Comparison of ENCODE assay signal across 8 cellular contexts in the genomic region with DNA sequence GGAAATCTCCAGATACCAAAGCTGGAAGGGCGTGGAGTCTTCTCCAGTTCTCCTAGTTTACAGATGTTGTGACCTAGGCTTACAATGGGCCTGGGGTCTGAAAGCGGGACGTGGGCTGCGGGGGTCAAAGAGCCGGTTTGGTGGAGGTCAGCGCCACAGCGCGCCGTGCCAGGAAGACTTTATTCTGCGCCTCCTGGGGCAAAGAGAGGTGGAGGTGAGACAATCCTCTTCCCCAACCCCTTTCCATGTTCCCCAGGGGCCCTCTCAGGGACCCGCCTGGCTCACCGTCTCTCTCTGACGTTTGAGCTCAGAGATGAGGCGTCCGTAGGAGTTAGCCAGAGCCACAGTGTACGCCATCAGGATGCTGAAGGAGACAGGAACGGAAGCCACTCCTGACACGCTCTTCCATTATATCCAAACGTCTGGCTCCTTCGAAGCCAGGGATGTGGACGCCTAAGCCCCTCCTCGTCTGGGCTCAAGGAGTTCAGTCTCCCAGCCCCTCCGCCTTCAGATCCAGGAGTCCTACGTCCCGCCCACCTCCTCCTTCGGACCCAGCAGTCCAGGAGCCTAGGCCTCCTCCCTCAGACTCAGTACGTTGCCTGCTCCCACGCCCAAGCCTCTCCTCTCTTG. TPM values are rescaled to one million over a fixed set of nuclear protein-coding genes. Genes with fewer than 3 reads are reported as not detected.
A peak's percentile ranks its signal among the peaks of the same experiment; 100 is the strongest.
DNase-seq lines count a peak whose midpoint lies in the region; ATAC-seq, FAIRE-seq and TF ChIP-seq lines count a peak whose summit lies in the region.

No MANE protein-coding gene starts in this region.

- H3K27me3 ChIP-seq in iPS-15b (ENCODE audit: control insufficient read depth, insufficient read depth, low read length): peaks cover 4% of the 10 kb centered on the region

- POLR2A ChIA-PET in activated CD8-positive, alpha-beta T cell treated with anti-CD3 and anti-CD28 coated beads for 36 hours (lab: Charles Lee): interaction anchor here (0.8 to 3.1 kb wide), 14 partner anchors 8 to 291 kb away, joined by 3 to 33 read pairs (median 8); a partner anchor contains a TSS

- H3K27me3 Mint-ChIP-seq in activated CD8-positive, alpha-beta T cell treated with anti-CD3 and anti-CD28 coated beads for 36 hours: peaks cover 8% of the 10 kb centered on the region
- peaks cover 19 to 21% of the 10 kb centered on the region in 2 donors for H3K27me3 Mint-ChIP-seq in stimulated activated naive B cell treated with anti-CD40 and anti-IgM and Interleukin-4, amounts not matched to agents 10 μg/mL and 1 μg/mL and 100 μg/mL, for 72 hours

- H3K4me3 Mint-ChIP-seq in activated CD8-positive, alpha-beta T cell treated with anti-CD3 and anti-CD28 coated beads for 36 hours: peak overlapping the region; percentile 86
- peak overlapping the region; percentile 89 to 95 for H3K4me3 Mint-ChIP-seq in stimulated activated naive B cell treated with anti-CD40 and anti-IgM and Interleukin-4, amounts not matched to agents 10 μg/mL and 1 μg/mL and 100 μg/mL, for 72 hours

- peak; percentile 53 for DNase-seq in ELR (ENCODE audit: low read depth)
- DNase-seq in activated CD8-positive, alpha-beta T cell treated with anti-CD3 and anti-CD28 coated beads for 36 hours: no peak
- DNase-seq in stimulated activated naive B cell treated with anti-CD40 and anti-IgM and Interleukin-4, amounts not matched to agents 10 μg/mL and 1 μg/mL and 100 μg/mL, for 72 hours: no peak
- no peak for DNase-seq in HTR-8/SVneo (ENCODE audit: insufficient read length, low spot score)

- FAIRE-seq in HTR-8/SVneo (lab: Jason Lieb, UNC): no peak

- H3K4me1 ChIP-seq in iPS-15b (ENCODE audit: control insufficient read depth, insufficient read depth, low read length): peaks cover 9% of the 10 kb centered on the region

- peak overlapping the region; percentile 74 for H3K4me3 ChIP-seq in iPS-15b (ENCODE audit: low read depth, low read length)

- peaks cover 5% of the 10 kb centered on the region for H3K36me3 Mint-ChIP-seq in activated CD8-positive, alpha-beta T cell treated with anti-CD3 and anti-CD28 coated beads for 36 hours (ENCODE audit: low read depth)
- H3K36me3 Mint-ChIP-seq in stimulated activated naive B cell treated with anti-CD40 and anti-IgM and Interleukin-4, amounts not matched to agents 10 μg/mL and 1 μg/mL and 100 μg/mL, for 72 hours: peaks cover 10 to 14% of the 10 kb centered on the region in 2 donors

- no peak for TF ChIP-seq CTCF in activated CD8-positive, alpha-beta T cell treated with anti-CD3 and anti-CD28 coated beads for 36 hours (IDR thresholded peaks at IDR 0.05)

- CTCF ChIA-PET in activated CD8-positive, alpha-beta T cell treated with anti-CD3 and anti-CD28 coated beads for 36 hours (lab: Charles Lee): interaction anchor here (1.0 to 2.3 kb wide), 3 partner anchors 10 to 28 kb away, joined by 3 to 8 read pairs (median 3); a partner anchor contains a TSS

- H3K36me3 ChIP-seq in iPS-15b (ENCODE audit: control insufficient read depth, insufficient read depth, low read length): peaks cover 18% of the 10 kb centered on the region

- peaks cover 44% of the 10 kb centered on the region for H3K4me1 Mint-ChIP-seq in activated CD8-positive, alpha-beta T cell treated with anti-CD3 and anti-CD28 coated beads for 36 hours (ENCODE audit: low read depth)
- H3K4me1 Mint-ChIP-seq in stimulated activated naive B cell treated with anti-CD40 and anti-IgM and Interleukin-4, amounts not matched to agents 10 μg/mL and 1 μg/mL and 100 μg/mL, for 72 hours: peaks cover 40 to 55% of the 10 kb centered on the region in 2 donors

- H3K9ac ChIP-seq in iPS-15b (ENCODE audit: low read depth, low read length): peak overlapping the region; percentile 81

- intact Hi-C loops in activated CD8-positive, alpha-beta T cell treated with anti-CD3 and anti-CD28 coated beads for 36 hours (cut with micrococcal nuclease): no loop called here

- no peaks in the 10 kb centered on the region for H3K9me3 Mint-ChIP-seq in activated CD8-positive, alpha-beta T cell treated with anti-CD3 and anti-CD28 coated beads for 36 hours
- no peaks in the 10 kb centered on the region for H3K9me3 Mint-ChIP-seq in stimulated activated naive B cell treated with anti-CD40 and anti-IgM and Interleukin-4, amounts not matched to agents 10 μg/mL and 1 μg/mL and 100 μg/mL, for 72 hours

- ATAC-seq in HG03103 (IDR thresholded peaks at IDR 0.05; ENCODE audit: low read depth, unreplicated experiment) (peak; percentile 1), GM19351 (IDR thresholded peaks at IDR 0.05; ENCODE audit: unreplicated experiment) (no peak), GM18520 (IDR thresholded peaks at IDR 0.05; ENCODE audit: unreplicated experiment) (no peak)
- no peak for ATAC-seq in activated CD8-positive, alpha-beta T cell treated with anti-CD3 and anti-CD28 coated beads for 36 hours
- no peak for ATAC-seq in stimulated activated naive B cell treated with anti-CD40 and anti-IgM and Interleukin-4, amounts not matched to agents 10 μg/mL and 1 μg/mL and 100 μg/mL, for 72 hours (replicated peaks)

- peak overlapping the region; percentile 92 for H3K27ac Mint-ChIP-seq in activated CD8-positive, alpha-beta T cell treated with anti-CD3 and anti-CD28 coated beads for 36 hours
- H3K27ac Mint-ChIP-seq in stimulated activated naive B cell treated with anti-CD40 and anti-IgM and Interleukin-4, amounts not matched to agents 10 μg/mL and 1 μg/mL and 100 μg/mL, for 72 hours: peak overlapping the region; percentile 100

- H3K9me3 ChIP-seq in iPS-15b (ENCODE audit: control insufficient read depth, insufficient read depth, low read length): no peaks in the 10 kb centered on the region

RNA-seq across cellular contexts. Expression of a gene that starts 0.8 kb away (rescaled TPM):
- 1 to 10 TPM; 3.3 to 4.0 TPM for total RNA-seq in activated CD8-positive, alpha-beta T cell treated with anti-CD3 and anti-CD28 coated beads for 36 hours

RNA-seq across cellular contexts. Expression of a gene that starts 12.7 kb away (rescaled TPM):
- under 1 TPM in 1 of 2 experiments, not detected in 1; 0.54 TPM for total RNA-seq in activated CD8-positive, alpha-beta T cell treated with anti-CD3 and anti-CD28 coated beads for 36 hours

RNA-seq across cellular contexts. Expression of a gene that starts 22.7 kb away (rescaled TPM):
- 10 to 100 TPM; 48.8 to 50.7 TPM for total RNA-seq in activated CD8-positive, alpha-beta T cell treated with anti-CD3 and anti-CD28 coated beads for 36 hours

RNA-seq across cellular contexts. Expression of a gene that starts 29.1 kb away (rescaled TPM):
- total RNA-seq in activated CD8-positive, alpha-beta T cell treated with anti-CD3 and anti-CD28 coated beads for 36 hours: 10 to 100 TPM; 53.8 to 55.4 TPM

RNA-seq across cellular contexts. Expression of a gene that starts 30.8 kb away (rescaled TPM):
- 10 to 100 TPM; 12.5 TPM for total RNA-seq in activated CD8-positive, alpha-beta T cell treated with anti-CD3 and anti-CD28 coated beads for 36 hours
